28 cellular contexts compared by ENCODE assay signal in genomic region chr18:60891936-60892335, GRCh38.
DNase-seq lines count a peak whose midpoint lies in the region; ATAC-seq and TF ChIP-seq lines count a peak whose summit lies in the region.
"Had no signal": no experiment of that assay in that cellular context is flagged by ENCODE, and none has a peak within 500 bp of the region (broad histone marks: within the 10 kb centered on the region; RNA-seq: fewer than 3 reads in every experiment).

No MANE protein-coding gene starts in this region.

- TF ChIP-seq CTCF in MCF 10A (IDR thresholded peaks at IDR 0.05; ENCODE audit: unreplicated experiment) (no peak), breast epithelium (IDR thresholded peaks at IDR 0.05) (no peak)

- ATAC-seq in aorta (ENCODE audit: low FRiP score) (no peak), GM18517 (IDR thresholded peaks at IDR 0.05; ENCODE audit: unreplicated experiment) (no peak)
- ATAC-seq: GM23338, Panc1 had no signal

- H4K91ac ChIP-seq in mesenchymal stem cell (ENCODE audit: low read length), result no peak overlapping the region

- H3K27me3 Mint-ChIP-seq in MCF 10A (ENCODE audit: insufficient read depth, unreplicated experiment), result no peaks in the 10 kb centered on the region
- H3K27me3 Mint-ChIP-seq: CD8-positive, alpha-beta memory T cell had no signal

- no peak overlapping the region for H3K4me2 ChIP-seq in mesenchymal stem cell (ENCODE audit: low read length, poor library complexity, severe bottlenecking)
- H3K4me2 ChIP-seq: GM23338, SK-N-SH had no signal

- CTCF ChIA-PET in MCF 10A (lab: Yijun Ruan, JAX), result interaction anchor here (0.7 to 1.4 kb wide), 4 partner anchors 15 to 611 kb away, joined by 3 to 6 read pairs (median 3); no protein-coding TSS in a partner anchor

- H2AFZ ChIP-seq in mesenchymal stem cell (ENCODE audit: low read depth, low read length), result no peak overlapping the region
- H2AFZ ChIP-seq: GM23338 had no signal

- H3K4me1 ChIP-seq in breast epithelium, result no peaks in the 10 kb centered on the region
- H3K4me1 ChIP-seq in mesenchymal stem cell (ENCODE audit: control insufficient read depth, insufficient read depth, low read depth, low read length), result peaks cover 1% of the 10 kb centered on the region
- no peaks in the 10 kb centered on the region for H3K4me1 ChIP-seq in aorta (ENCODE audit: control insufficient read depth in 1 of 2, insufficient read depth in 2 of 2, low read length in 2 of 2)
- H3K4me1 ChIP-seq: BE2C had no signal

- TF ChIP-seq POLR2A in breast epithelium (IDR thresholded peaks at IDR 0.05), result no peak

- H3K4me3 ChIP-seq in breast epithelium (no peak overlapping the region), mesenchymal stem cell (ENCODE audit: insufficient read depth in 1 of 2, low read depth in 1 of 2, low read length in 2 of 2) (no peak overlapping the region), aorta (ENCODE audit: low read length in 2 of 2) (no peak overlapping the region)
- H3K4me3 ChIP-seq: GM23338, MG63 had no signal

- H2BK5ac ChIP-seq in mesenchymal stem cell (ENCODE audit: low read depth, low read length, poor library complexity, severe bottlenecking), result no peak overlapping the region

- no peaks in the 10 kb centered on the region for H3K9me3 ChIP-seq in breast epithelium
- H3K9me3 ChIP-seq in mesenchymal stem cell (ENCODE audit: control insufficient read depth, low read length), result no peaks in the 10 kb centered on the region
- H3K9me3 ChIP-seq in aorta (ENCODE audit: control insufficient read depth, low read length), result no peaks in the 10 kb centered on the region
- H3K9me3 ChIP-seq: BE2C, MG63, SK-N-SH had no signal

- no peak overlapping the region for H2BK12ac ChIP-seq in mesenchymal stem cell (ENCODE audit: low read length in 2 of 2)

- H4K8ac ChIP-seq in mesenchymal stem cell (ENCODE audit: low read length), result no peak overlapping the region

- 98% methylated on average over 5 of the region's 5 CpGs for WGBS in mesenchymal stem cell
- 97 to 98% methylated on average over 5 of the region's 5 CpGs for WGBS in aorta, 2 donors

- BruUV-seq in MCF 10A (replicated peaks; lab: Mats Ljungman, UMichigan), result TSS peak; percentile 87

- H3K4me1 Mint-ChIP-seq in MCF 10A (ENCODE audit: insufficient read depth, unreplicated experiment), result peaks cover 33% of the 10 kb centered on the region
- H3K4me1 Mint-ChIP-seq: CD14-positive monocyte; CD8-positive, alpha-beta memory T cell; GM23338; H9 had no signal

- no peak overlapping the region for H3K14ac ChIP-seq in mesenchymal stem cell (ENCODE audit: low read length in 2 of 2)

- no peak overlapping the region for H3K18ac ChIP-seq in mesenchymal stem cell (ENCODE audit: low read depth in 1 of 2, low read length in 2 of 2)

- H3K23ac ChIP-seq in mesenchymal stem cell (ENCODE audit: low read length in 2 of 2), result no peak overlapping the region

- no peak for DNase-seq in MCF 10A (ENCODE audit: unreplicated experiment)
- DNase-seq in breast epithelium (ENCODE audit: low spot score in 2 of 2), result no peak
- no peak for DNase-seq in epithelial cell of prostate (ENCODE audit: low read depth, low spot score)
- no peak for DNase-seq in mesenchymal stem cell
- no peak for DNase-seq in glomerular visceral epithelial cell (ENCODE audit: extremely low spot score)
- no peak for DNase-seq in aorta
- no peak for DNase-seq in activated effector memory CD4-positive, alpha-beta T cell treated with anti-CD3 and anti-CD28 coated beads, Interleukin-2, amount 50 U/mL, for 16 hours
- DNase-seq: ACHN; BE2C; CD8-positive, alpha-beta memory T cell; DMS153; H9; KBM-7; MG63; NCI-H1105 treated with DMSO at 0.1 percent for 48 hours; NCI-H1694; NCI-H2029 treated with DMSO at 0.1 percent for 48 hours; NCI-H446 treated with DMSO at 0.1 percent for 48 hours; NCI-H526; NCI-H82; NK-92 treated with Interleukin-12 subunit alpha and Interleukin-12 subunit beta, amount 100 ng/mL, for 24 hours; SIG-M5; SK-N-SH had no signal

- H3K36me3 Mint-ChIP-seq in MCF 10A (ENCODE audit: insufficient read depth, unreplicated experiment), result no peaks in the 10 kb centered on the region
- H3K36me3 Mint-ChIP-seq: CD14-positive monocyte; CD8-positive, alpha-beta memory T cell had no signal

- H3K27ac ChIP-seq in breast epithelium (no peak overlapping the region), epithelial cell of prostate (peak overlapping the region; percentile 94), mesenchymal stem cell (ENCODE audit: low read length, poor library complexity, severe bottlenecking) (no peak overlapping the region), aorta (ENCODE audit: low read depth in 1 of 2, low read length in 2 of 2) (no peak overlapping the region)
- H3K27ac ChIP-seq: 22Rv1 had no signal

- H3K36me3 ChIP-seq in breast epithelium (no peaks in the 10 kb centered on the region), mesenchymal stem cell (ENCODE audit: control insufficient read depth in 1 of 2, insufficient read depth in 2 of 2, low read depth in 1 of 2, low read length in 2 of 2) (no peaks in the 10 kb centered on the region), aorta (ENCODE audit: control insufficient read depth in 1 of 2, insufficient read depth in 2 of 2, low read length in 1 of 2) (no peaks in the 10 kb centered on the region)
- H3K36me3 ChIP-seq: BE2C, MG63 had no signal

- no peaks in the 10 kb centered on the region for H3K27me3 ChIP-seq in breast epithelium
- H3K27me3 ChIP-seq in mesenchymal stem cell (ENCODE audit: control insufficient read depth in 1 of 2, insufficient read depth in 1 of 2, low read length in 2 of 2), result no peaks in the 10 kb centered on the region
- H3K27me3 ChIP-seq in aorta (ENCODE audit: control insufficient read depth in 1 of 2, insufficient read depth in 2 of 2, low read length in 1 of 2), result no peaks in the 10 kb centered on the region
- H3K27me3 ChIP-seq: BE2C, MG63 had no signal

- H3K4me3 Mint-ChIP-seq in MCF 10A (ENCODE audit: unreplicated experiment), result no peak overlapping the region
- H3K4me3 Mint-ChIP-seq: CD14-positive monocyte; CD8-positive, alpha-beta memory T cell; GM23338; H9 had no signal

- peak overlapping the region; percentile 31 for H2AK5ac ChIP-seq in mesenchymal stem cell (ENCODE audit: low read length, severe bottlenecking)

- intact Hi-C loops in MCF 10A (cut with micrococcal nuclease) (loop anchor here (5.0 kb wide), 1 partner anchor 85 kb away; no protein-coding TSS in a partner anchor), breast epithelium (cut with DNase I; ENCODE audit: low total_unique reads) (no loop called here), aorta (cut with DNase I) (no loop called here)

- H2BK15ac ChIP-seq in mesenchymal stem cell (ENCODE audit: low read depth, poor library complexity, severe bottlenecking), result no peak overlapping the region

- H3K9me3 Mint-ChIP-seq in MCF 10A (ENCODE audit: unreplicated experiment), result no peaks in the 10 kb centered on the region
- H3K9me3 Mint-ChIP-seq: GM23338, H9 had no signal

- POLR2A ChIA-PET in MCF 10A (lab: Yijun Ruan, JAX), result interaction anchor here (0.7 to 4.7 kb wide), 17 partner anchors 8 to 87 kb away, joined by 3 to 26 read pairs (median 4); no protein-coding TSS in a partner anchor

- H3K9ac ChIP-seq in mesenchymal stem cell (ENCODE audit: low read length), result no peak overlapping the region
- H3K9ac ChIP-seq: SK-N-SH had no signal

- no peak overlapping the region for H2BK120ac ChIP-seq in mesenchymal stem cell (ENCODE audit: low read depth, low read length)

- no peaks in the 10 kb centered on the region for H3K79me1 ChIP-seq in mesenchymal stem cell (replicated peaks; ENCODE audit: low read length, poor library complexity, severe bottlenecking)

- peak overlapping the region; percentile 94 for H3K27ac Mint-ChIP-seq in MCF 10A (ENCODE audit: low read depth, unreplicated experiment)
- H3K27ac Mint-ChIP-seq: CD14-positive monocyte; CD8-positive, alpha-beta memory T cell; GM23338; H9 had no signal

- H3K4ac ChIP-seq in mesenchymal stem cell (ENCODE audit: low read depth in 1 of 2, low read length in 2 of 2), result no peak overlapping the region
